In the genomic region with DNA sequence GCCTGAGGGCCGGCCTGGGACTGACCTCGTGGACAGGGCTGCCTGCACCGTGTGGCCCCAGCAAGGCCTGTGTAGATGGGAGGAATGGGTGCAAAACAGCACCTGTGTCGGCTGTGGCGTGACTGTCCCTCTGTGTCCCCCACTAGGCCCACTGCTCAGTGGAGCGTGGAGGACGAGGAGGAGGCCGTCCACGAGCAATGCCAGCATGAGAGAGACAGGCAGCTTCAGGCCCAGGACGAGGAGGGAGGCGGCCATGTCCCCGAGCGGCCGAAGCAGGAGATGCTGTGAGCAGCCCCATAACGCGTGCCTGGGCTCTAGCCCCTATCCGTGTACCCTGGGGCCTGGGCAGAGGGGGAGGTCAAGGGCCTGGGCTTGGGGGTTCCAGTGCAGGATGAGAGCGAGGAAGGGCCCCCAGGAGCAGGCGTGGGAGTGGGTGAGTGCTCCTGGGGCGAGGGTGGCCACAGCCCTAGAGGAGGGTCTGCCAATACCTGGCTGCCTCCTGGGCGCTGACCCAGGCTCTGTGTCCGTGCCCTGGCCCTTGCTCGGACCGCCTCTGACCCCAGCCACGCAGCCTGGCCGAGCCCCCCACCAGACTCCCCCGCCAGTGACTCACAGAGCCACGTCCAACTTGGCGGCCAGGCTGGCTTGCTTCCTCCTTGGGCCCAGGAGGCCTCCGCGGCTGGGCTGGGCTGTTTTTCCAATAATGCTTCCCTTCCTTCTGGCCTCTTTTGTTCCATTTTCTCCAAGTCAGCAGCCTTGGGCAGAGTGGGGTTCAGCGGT, we compare ENCODE assay signal across 1 cellular context.
TF ChIP-seq lines count a peak whose summit lies in the region.

No MANE protein-coding gene starts in this region.

TF ChIP-seq in HepG2, 621 proteins besides CTCF, POLR2A, EP300 and RAD21:
- TF ChIP-seq, protein P1, sequence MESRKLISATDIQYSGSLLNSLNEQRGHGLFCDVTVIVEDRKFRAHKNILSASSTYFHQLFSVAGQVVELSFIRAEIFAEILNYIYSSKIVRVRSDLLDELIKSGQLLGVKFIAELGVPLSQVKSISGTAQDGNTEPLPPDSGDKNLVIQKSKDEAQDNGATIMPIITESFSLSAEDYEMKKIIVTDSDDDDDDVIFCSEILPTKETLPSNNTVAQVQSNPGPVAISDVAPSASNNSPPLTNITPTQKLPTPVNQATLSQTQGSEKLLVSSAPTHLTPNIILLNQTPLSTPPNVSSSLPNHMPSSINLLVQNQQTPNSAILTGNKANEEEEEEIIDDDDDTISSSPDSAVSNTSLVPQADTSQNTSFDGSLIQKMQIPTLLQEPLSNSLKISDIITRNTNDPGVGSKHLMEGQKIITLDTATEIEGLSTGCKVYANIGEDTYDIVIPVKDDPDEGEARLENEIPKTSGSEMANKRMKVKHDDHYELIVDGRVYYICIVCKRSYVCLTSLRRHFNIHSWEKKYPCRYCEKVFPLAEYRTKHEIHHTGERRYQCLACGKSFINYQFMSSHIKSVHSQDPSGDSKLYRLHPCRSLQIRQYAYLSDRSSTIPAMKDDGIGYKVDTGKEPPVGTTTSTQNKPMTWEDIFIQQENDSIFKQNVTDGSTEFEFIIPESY (CRISPR knock-in tag; IDR thresholded peaks at IDR 0.05) = 0 out of 2 replicates have a peak, but pooled peaks have one; percentile 37
- TF ChIP-seq, protein P2, sequence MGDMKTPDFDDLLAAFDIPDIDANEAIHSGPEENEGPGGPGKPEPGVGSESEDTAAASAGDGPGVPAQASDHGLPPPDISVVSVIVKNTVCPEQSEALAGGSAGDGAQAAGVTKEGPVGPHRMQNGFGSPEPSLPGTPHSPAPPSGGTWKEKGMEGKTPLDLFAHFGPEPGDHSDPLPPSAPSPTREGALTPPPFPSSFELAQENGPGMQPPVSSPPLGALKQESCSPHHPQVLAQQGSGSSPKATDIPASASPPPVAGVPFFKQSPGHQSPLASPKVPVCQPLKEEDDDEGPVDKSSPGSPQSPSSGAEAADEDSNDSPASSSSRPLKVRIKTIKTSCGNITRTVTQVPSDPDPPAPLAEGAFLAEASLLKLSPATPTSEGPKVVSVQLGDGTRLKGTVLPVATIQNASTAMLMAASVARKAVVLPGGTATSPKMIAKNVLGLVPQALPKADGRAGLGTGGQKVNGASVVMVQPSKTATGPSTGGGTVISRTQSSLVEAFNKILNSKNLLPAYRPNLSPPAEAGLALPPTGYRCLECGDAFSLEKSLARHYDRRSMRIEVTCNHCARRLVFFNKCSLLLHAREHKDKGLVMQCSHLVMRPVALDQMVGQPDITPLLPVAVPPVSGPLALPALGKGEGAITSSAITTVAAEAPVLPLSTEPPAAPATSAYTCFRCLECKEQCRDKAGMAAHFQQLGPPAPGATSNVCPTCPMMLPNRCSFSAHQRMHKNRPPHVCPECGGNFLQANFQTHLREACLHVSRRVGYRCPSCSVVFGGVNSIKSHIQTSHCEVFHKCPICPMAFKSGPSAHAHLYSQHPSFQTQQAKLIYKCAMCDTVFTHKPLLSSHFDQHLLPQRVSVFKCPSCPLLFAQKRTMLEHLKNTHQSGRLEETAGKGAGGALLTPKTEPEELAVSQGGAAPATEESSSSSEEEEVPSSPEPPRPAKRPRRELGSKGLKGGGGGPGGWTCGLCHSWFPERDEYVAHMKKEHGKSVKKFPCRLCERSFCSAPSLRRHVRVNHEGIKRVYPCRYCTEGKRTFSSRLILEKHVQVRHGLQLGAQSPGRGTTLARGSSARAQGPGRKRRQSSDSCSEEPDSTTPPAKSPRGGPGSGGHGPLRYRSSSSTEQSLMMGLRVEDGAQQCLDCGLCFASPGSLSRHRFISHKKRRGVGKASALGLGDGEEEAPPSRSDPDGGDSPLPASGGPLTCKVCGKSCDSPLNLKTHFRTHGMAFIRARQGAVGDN (CRISPR knock-in tag; IDR thresholded peaks at IDR 0.05) = peak; percentile 88
- TF ChIP-seq, protein P3, sequence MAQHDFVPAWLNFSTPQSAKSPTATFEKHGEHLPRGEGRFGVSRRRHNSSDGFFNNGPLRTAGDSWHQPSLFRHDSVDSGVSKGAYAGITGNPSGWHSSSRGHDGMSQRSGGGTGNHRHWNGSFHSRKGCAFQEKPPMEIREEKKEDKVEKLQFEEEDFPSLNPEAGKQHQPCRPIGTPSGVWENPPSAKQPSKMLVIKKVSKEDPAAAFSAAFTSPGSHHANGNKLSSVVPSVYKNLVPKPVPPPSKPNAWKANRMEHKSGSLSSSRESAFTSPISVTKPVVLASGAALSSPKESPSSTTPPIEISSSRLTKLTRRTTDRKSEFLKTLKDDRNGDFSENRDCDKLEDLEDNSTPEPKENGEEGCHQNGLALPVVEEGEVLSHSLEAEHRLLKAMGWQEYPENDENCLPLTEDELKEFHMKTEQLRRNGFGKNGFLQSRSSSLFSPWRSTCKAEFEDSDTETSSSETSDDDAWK (CRISPR knock-in tag; IDR thresholded peaks at IDR 0.05) = no peak
- peak; percentile 64 for TF ChIP-seq ZFX (CRISPR knock-in tag; IDR thresholded peaks at IDR 0.05; ENCODE audit: low read depth)
- no peak for TF ChIP-seq ZNF256 (CRISPR knock-in tag; conservative IDR thresholded peaks at IDR 0.05)
- TF ChIP-seq ZKSCAN1 (IDR thresholded peaks at IDR 0.05; ENCODE audit: low read length) = no peak
- TF ChIP-seq, protein P4, sequence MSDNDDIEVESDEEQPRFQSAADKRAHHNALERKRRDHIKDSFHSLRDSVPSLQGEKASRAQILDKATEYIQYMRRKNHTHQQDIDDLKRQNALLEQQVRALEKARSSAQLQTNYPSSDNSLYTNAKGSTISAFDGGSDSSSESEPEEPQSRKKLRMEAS (IDR thresholded peaks at IDR 0.05) = 0 out of 2 replicates have a peak, but pooled peaks have one; percentile 30
- peak; percentile 57; the same call in 1 of the 2 replicates for TF ChIP-seq ZNF446 (CRISPR knock-in tag; IDR thresholded peaks at IDR 0.05)
- no peak for TF ChIP-seq KDM2A (CRISPR knock-in tag; IDR thresholded peaks at IDR 0.05; ENCODE audit: borderline replicate concordance, low read depth)
- TF ChIP-seq ERF (CRISPR knock-in tag; IDR thresholded peaks at IDR 0.05) = no peak
- TF ChIP-seq, protein P5, sequence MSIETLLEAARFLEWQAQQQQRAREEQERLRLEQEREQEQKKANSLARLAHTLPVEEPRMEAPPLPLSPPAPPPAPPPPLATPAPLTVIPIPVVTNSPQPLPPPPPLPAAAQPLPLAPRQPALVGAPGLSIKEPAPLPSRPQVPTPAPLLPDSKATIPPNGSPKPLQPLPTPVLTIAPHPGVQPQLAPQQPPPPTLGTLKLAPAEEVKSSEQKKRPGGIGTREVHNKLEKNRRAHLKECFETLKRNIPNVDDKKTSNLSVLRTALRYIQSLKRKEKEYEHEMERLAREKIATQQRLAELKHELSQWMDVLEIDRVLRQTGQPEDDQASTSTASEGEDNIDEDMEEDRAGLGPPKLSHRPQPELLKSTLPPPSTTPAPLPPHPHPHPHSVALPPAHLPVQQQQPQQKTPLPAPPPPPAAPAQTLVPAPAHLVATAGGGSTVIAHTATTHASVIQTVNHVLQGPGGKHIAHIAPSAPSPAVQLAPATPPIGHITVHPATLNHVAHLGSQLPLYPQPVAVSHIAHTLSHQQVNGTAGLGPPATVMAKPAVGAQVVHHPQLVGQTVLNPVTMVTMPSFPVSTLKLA (IDR thresholded peaks at IDR 0.05) = 0 out of 2 replicates have a peak, but pooled peaks have one; percentile 5
